In the genomic region with DNA sequence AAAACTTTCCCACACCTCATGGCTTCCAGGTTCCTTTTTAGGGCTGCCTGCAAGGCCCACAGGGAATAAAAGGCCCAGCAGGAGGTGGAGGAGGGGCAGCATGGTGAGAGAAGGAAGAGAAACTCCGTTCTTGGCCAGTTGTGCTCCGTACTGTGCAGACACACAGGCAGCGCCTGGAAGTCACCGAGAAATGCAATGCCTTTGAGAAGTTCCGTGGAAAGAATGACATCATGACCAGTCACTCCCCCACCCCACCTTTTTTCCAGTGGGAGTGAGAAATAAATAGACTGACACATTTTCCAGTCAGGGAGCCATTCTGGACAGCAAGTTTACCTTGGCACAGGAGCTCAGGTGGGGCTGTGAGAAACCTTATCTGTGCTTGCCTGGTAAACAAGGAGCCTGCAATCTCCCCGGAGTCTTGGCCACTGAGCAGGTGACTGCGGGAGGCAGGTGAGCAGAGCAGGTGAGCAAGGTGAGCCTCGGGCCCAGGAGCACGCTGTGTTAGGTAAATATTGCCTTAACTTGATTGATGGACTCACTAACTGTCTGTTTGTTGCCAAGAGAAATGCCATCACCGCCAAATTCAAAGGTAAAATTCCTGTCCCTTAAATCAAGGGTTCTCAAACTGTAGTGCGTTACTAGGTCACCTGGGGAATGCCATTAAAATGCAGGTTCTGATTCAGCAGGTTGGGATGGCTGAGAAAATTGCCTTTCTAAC, we compare ENCODE assay signal across 9 cellular contexts. TPM values are rescaled to one million over a fixed set of nuclear protein-coding genes. Genes with fewer than 3 reads are reported as not detected.
DNase-seq lines count a peak whose midpoint lies in the region; ATAC-seq and TF ChIP-seq lines count a peak whose summit lies in the region.
"Had no signal": no experiment of that assay in that cellular context is flagged by ENCODE, and none has a peak within 500 bp of the region (broad histone marks: within the 10 kb centered on the region; RNA-seq: fewer than 3 reads in every experiment).

No MANE protein-coding gene starts in this region.

- no peaks in the 10 kb centered on the region for H3K27me3 ChIP-seq in body of pancreas
- H3K27me3 ChIP-seq in mucosa of stomach (ENCODE audit: control insufficient read depth, insufficient read depth, low read length) = peaks cover 5% of the 10 kb centered on the region
- peaks cover 5% of the 10 kb centered on the region for H3K27me3 ChIP-seq in osteoblast (ENCODE audit: insufficient read depth, low read length)

- H3K9me3 ChIP-seq in body of pancreas = no peaks in the 10 kb centered on the region
- H3K9me3 ChIP-seq in mucosa of stomach (ENCODE audit: control insufficient read depth, low read length) = no peaks in the 10 kb centered on the region
- H3K9me3 ChIP-seq in osteoblast (ENCODE audit: low read depth, low read length) = no peaks in the 10 kb centered on the region

- TF ChIP-seq POLR2A in body of pancreas (IDR thresholded peaks at IDR 0.05) = peak in 2 of 3 donors; percentile 82 to 89

- H3K27ac ChIP-seq in body of pancreas (peak overlapping the region; percentile 58 to 92 (median 85)), osteoblast (ENCODE audit: low read depth, low read length) (no peak overlapping the region)

- no peaks in the 10 kb centered on the region for H4K20me1 ChIP-seq in osteoblast (ENCODE audit: insufficient read depth, low read length)

- H3K4me3 ChIP-seq in body of pancreas (no peak overlapping the region), mucosa of stomach (ENCODE audit: low read length) (no peak overlapping the region), osteoblast (ENCODE audit: insufficient read depth, low read length) (no peak overlapping the region)

- H3K4me2 ChIP-seq in osteoblast (ENCODE audit: insufficient read depth, low read length) = no peak overlapping the region

- TF ChIP-seq CTCF in body of pancreas (IDR thresholded peaks at IDR 0.05) = no peak
- TF ChIP-seq CTCF in osteoblast (IDR thresholded peaks at IDR 0.05; ENCODE audit: extremely low read depth, low read depth, low read length) = no peak

- peak; percentile 86 for DNase-seq in DMS79 (lab: John Stamatoyannopoulos, UW)
- peak; percentile 96 for DNase-seq in NCI-H146 treated with DMSO at 0.1 percent for 48 hours (lab: John Stamatoyannopoulos, UW; ENCODE audit: unreplicated experiment)
- DNase-seq in body of pancreas = peak; percentile 92 to 98 (median 95)
- no peak for DNase-seq in HPDE6-E6E7 (ENCODE audit: extremely low spot score)
- DNase-seq in osteoblast (ENCODE audit: insufficient read length, low spot score, missing footprints) = no peak
- DNase-seq in SHP77 (lab: John Stamatoyannopoulos, UW) = no peak
- DNase-seq: activated gamma-delta T cell had no signal

- intact Hi-C loops in body of pancreas (cut with DNase I) = no loop called here

- H3K36me3 ChIP-seq in body of pancreas (replicated peaks in 1 of 2; ENCODE audit: insufficient read depth in 1 of 2, low read depth in 2 of 2) = no peaks in the 10 kb centered on the region
- no peaks in the 10 kb centered on the region for H3K36me3 ChIP-seq in mucosa of stomach (ENCODE audit: control insufficient read depth, insufficient read depth, low read length)
- H3K36me3 ChIP-seq in osteoblast (ENCODE audit: insufficient read depth, low read length) = no peaks in the 10 kb centered on the region

- peak; percentile 97 for ATAC-seq in body of pancreas
- no peak for ATAC-seq in HG03469 (IDR thresholded peaks at IDR 0.05; ENCODE audit: unreplicated experiment)

- H3K79me2 ChIP-seq in osteoblast (ENCODE audit: insufficient read depth, low read length) = no peaks in the 10 kb centered on the region

- WGBS in body of pancreas, 2 donors = 6 to 9% methylated on average over 11 of the region's 11 CpGs

- H3K4me1 ChIP-seq in body of pancreas (peaks cover 30% of the 10 kb centered on the region), mucosa of stomach (ENCODE audit: control insufficient read depth, insufficient read depth, low read length) (peaks cover 30% of the 10 kb centered on the region), osteoblast (ENCODE audit: insufficient read depth, low read length) (peaks cover 7% of the 10 kb centered on the region)

- peak overlapping the region; percentile 61 for H3K9ac ChIP-seq in mucosa of stomach (ENCODE audit: low read length)

- no peak overlapping the region for H2AFZ ChIP-seq in osteoblast (ENCODE audit: low read length)

RNA-seq across cellular contexts. Expression of gene LBH, which starts 13.5 kb away (rescaled TPM):
- total RNA-seq in body of pancreas (10 to 100 TPM; 10.9 to 23.1 TPM), osteoblast (270 and 272 TPM in 2 replicates)

Comparison
In these comparisons a context has a peak if more than half of its experiments do, and no peak if none do; other contexts are left out.
1. DNase-seq: peak in DMS79 (single experiment), NCI-H146 treated with DMSO at 0.1 percent for 48 hours (single experiment) and body of pancreas (4 of 4); none in HPDE6-E6E7 (single experiment), osteoblast (single experiment) and SHP77 (0 of 2).
2. RNA of gene LBH, which starts 13.5 kb away (total RNA-seq): 270 to 272 TPM in osteoblast; 10.9 to 23.1 TPM in body of pancreas; every median in the first group is over 10 times any median in the second.